ENCODE assay signal across 2 cellular contexts in the genomic region with DNA sequence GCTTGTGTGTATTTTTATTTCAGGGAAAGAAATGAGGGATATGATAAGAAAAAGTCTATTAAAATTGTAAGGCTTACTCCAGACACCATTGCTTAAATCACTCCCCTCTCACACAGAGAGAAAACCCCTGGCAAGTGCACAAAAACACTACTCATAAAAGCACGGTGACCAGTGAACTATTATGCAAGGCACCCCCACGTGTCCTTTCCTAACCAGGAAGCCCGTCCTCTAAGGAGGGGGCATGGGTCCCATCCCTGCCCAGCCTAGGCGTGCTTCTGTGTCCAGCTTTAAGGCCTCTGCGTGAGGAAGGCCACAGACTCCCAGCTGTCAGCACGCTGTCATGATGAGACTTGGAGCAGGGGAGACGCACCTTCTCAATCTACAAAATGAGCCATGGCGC.
A peak's percentile ranks its signal among the peaks of the same experiment; 100 is the strongest.
TF ChIP-seq lines count a peak whose summit lies in the region.

No MANE protein-coding gene starts in this region.

TF ChIP-seq in IMR-90, 13 proteins besides CTCF, POLR2A, EP300 and RAD21:
- TF ChIP-seq, protein P1, sequence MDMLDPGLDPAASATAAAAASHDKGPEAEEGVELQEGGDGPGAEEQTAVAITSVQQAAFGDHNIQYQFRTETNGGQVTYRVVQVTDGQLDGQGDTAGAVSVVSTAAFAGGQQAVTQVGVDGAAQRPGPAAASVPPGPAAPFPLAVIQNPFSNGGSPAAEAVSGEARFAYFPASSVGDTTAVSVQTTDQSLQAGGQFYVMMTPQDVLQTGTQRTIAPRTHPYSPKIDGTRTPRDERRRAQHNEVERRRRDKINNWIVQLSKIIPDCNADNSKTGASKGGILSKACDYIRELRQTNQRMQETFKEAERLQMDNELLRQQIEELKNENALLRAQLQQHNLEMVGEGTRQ (IDR thresholded peaks at IDR 0.05; ENCODE audit: low read depth, low read length): peak; percentile 62; the same call in 1 of the 2 replicates
- TF ChIP-seq FOS (IDR thresholded peaks at IDR 0.05; ENCODE audit: low read depth, low read length) (no peak), MXI1 (IDR thresholded peaks at IDR 0.05; ENCODE audit: borderline replicate concordance, low read depth, low read length) (0 out of 2 replicates have a peak, but pooled peaks have one; percentile 32), MAZ (IDR thresholded peaks at IDR 0.05; ENCODE audit: borderline replicate concordance, low read depth, low read length) (no peak), BHLHE40 (IDR thresholded peaks at IDR 0.05; ENCODE audit: low read depth, low read length) (no peak), CEBPB (IDR thresholded peaks at IDR 0.05; ENCODE audit: low read depth, low read length) (peak; percentile 71)

TF ChIP-seq in endothelial cell of umbilical vein, 7 proteins besides CTCF, POLR2A, EP300 and RAD21:
- TF ChIP-seq EZH2 (IDR thresholded peaks at IDR 0.05; ENCODE audit: borderline replicate concordance, low read depth, low read length, severe bottlenecking) (no peak), MYC (IDR thresholded peaks at IDR 0.05; ENCODE audit: low read depth, low read length) (no peak), GATA2 (IDR thresholded peaks at IDR 0.05; ENCODE audit: insufficient read depth, insufficient read length, low read depth, low read length) (no peak), POLR2AphosphoS5 (IDR thresholded peaks at IDR 0.05; ENCODE audit: insufficient read depth, low read depth, low read length) (no peak), FOS (IDR thresholded peaks at IDR 0.05; ENCODE audit: borderline replicate concordance, insufficient read depth, low read length) (no peak), JUN (IDR thresholded peaks at IDR 0.05; ENCODE audit: borderline replicate concordance, insufficient read depth, insufficient read length, low read depth) (no peak)
- TF ChIP-seq, protein P2, sequence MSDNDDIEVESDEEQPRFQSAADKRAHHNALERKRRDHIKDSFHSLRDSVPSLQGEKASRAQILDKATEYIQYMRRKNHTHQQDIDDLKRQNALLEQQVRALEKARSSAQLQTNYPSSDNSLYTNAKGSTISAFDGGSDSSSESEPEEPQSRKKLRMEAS (IDR thresholded peaks at IDR 0.05; ENCODE audit: insufficient read depth, insufficient read length): no peak
